Comparison of ENCODE assay signal across 8 cellular contexts in genomic region chr10:3805227-3805790, GRCh38. TPM values are rescaled to one million over a fixed set of nuclear protein-coding genes. Genes with fewer than 3 reads are reported as not detected.
DNase-seq lines count a peak whose midpoint lies in the region; ATAC-seq and TF ChIP-seq lines count a peak whose summit lies in the region.

No MANE protein-coding gene starts in this region.

- H3K9me3 Mint-ChIP-seq in neural crest cell: no peaks in the 10 kb centered on the region

- H3K27ac Mint-ChIP-seq in neural crest cell (ENCODE audit: unreplicated experiment): peak overlapping the region; percentile 9

- H3K27me3 Mint-ChIP-seq in neural crest cell (ENCODE audit: low read depth): no peaks in the 10 kb centered on the region

- H3K36me3 Mint-ChIP-seq in neural crest cell (ENCODE audit: low read depth): no peaks in the 10 kb centered on the region

- H3K4me1 Mint-ChIP-seq in neural crest cell: peaks cover 47% of the 10 kb centered on the region

- peak; percentile 66 for DNase-seq in stimulated activated CD4-positive, alpha-beta T cell treated with anti-CD3 and anti-CD28 coated beads, Interleukin-1b, Interleukin-23, amount 100 ng/mL, for 48 hours
- DNase-seq in stimulated activated CD4-positive, alpha-beta T cell treated with anti-CD3 and anti-CD28 coated beads, Interleukin-12 subunit alpha, Interleukin-12 subunit beta, amount 100 ng/mL, for 4 hours: no peak
- DNase-seq in T-helper 2 cell: peak in 4 of 5 experiments; percentile 32 to 96 (median 64)
- DNase-seq in dermis microvascular lymphatic vessel endothelial cell (ENCODE audit: low read depth in 2 of 2): peak; percentile 99 to 100
- DNase-seq in neural crest cell (ENCODE audit: low read depth, low spot score): no peak
- DNase-seq in NCI-H526 (lab: John Stamatoyannopoulos, UW): no peak
- DNase-seq in NCI-H524 (lab: John Stamatoyannopoulos, UW): no peak

- TF ChIP-seq CTCF in neural crest cell (conservative IDR thresholded peaks at IDR 0.05): no peak

- ATAC-seq in HG03469 (IDR thresholded peaks at IDR 0.05; ENCODE audit: unreplicated experiment): peak; percentile 34

- H3K4me3 Mint-ChIP-seq in neural crest cell: no peak overlapping the region

RNA-seq across cellular contexts. Expression of gene KLF6, which starts 20.3 kb away (rescaled TPM):
- 86.0 and 123 TPM in 2 replicates for total RNA-seq in dermis microvascular lymphatic vessel endothelial cell
- 38.6 and 40.2 TPM in 2 replicates for total RNA-seq in neural crest cell

Comparison
In these comparisons a context has a peak if more than half of its experiments do, and no peak if none do; other contexts are left out.
1. DNase-seq: peak in stimulated activated CD4-positive, alpha-beta T cell treated with anti-CD3 and anti-CD28 coated beads, Interleukin-1b, Interleukin-23, amount 100 ng/mL, for 48 hours (single experiment), T-helper 2 cell (4 of 5) and dermis microvascular lymphatic vessel endothelial cell (2 of 2); none in stimulated activated CD4-positive, alpha-beta T cell treated with anti-CD3 and anti-CD28 coated beads, Interleukin-12 subunit alpha, Interleukin-12 subunit beta, amount 100 ng/mL, for 4 hours (single experiment), neural crest cell (single experiment), NCI-H526 (0 of 2) and NCI-H524 (0 of 2).